ENCODE assay signal across 16 cellular contexts in the genomic region with DNA sequence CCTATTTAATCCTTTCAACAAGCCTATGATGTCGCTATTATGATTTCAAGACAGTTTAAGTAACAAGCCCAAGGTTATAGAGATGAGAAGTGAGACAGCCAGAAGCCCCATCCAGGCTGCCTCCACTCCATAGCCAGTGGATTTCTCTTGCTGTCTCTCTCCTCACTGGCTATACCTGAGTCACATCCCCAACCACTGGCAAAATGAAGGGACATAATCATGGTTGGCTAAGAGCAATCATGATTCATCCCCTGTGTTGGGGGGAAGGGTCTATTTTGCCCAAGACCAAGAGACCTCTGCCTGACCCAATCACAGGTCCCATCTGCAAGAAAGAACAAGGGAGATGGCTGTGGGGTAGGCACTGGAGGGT.
A peak's percentile ranks its signal among the peaks of the same experiment; 100 is the strongest.
DNase-seq lines count a peak whose midpoint lies in the region; ATAC-seq and TF ChIP-seq lines count a peak whose summit lies in the region.
"Had no signal": no experiment of that assay in that cellular context is flagged by ENCODE, and none has a peak within 500 bp of the region (broad histone marks: within the 10 kb centered on the region; RNA-seq: fewer than 3 reads in every experiment).

No MANE protein-coding gene starts in this region.

- no peaks in the 10 kb centered on the region for H3K27me3 ChIP-seq in CD4-positive, alpha-beta memory T cell (ENCODE audit: insufficient read depth, low read length)
- no peaks in the 10 kb centered on the region for H3K27me3 ChIP-seq in RWPE2 (ENCODE audit: insufficient read depth, poor library complexity, severe bottlenecking)
- no peaks in the 10 kb centered on the region for H3K27me3 ChIP-seq in left lung
- H3K27me3 ChIP-seq: sigmoid colon had no signal

- TF ChIP-seq CTCF in RWPE2 (IDR thresholded peaks at IDR 0.05; ENCODE audit: poor library complexity, severe bottlenecking) (no peak), left lung (IDR thresholded peaks at IDR 0.05) (no peak)

- peaks cover 78% of the 10 kb centered on the region for H3K4me1 ChIP-seq in CD4-positive, alpha-beta memory T cell (ENCODE audit: insufficient read depth, low read length)
- peaks cover 7% of the 10 kb centered on the region for H3K4me1 ChIP-seq in RWPE2 (ENCODE audit: insufficient read depth, poor library complexity, severe bottlenecking)
- H3K4me1 ChIP-seq in left lung: peaks cover 0 to 7% of the 10 kb centered on the region in 2 donors

- no peaks in the 10 kb centered on the region for H3K9me3 ChIP-seq in CD4-positive, alpha-beta memory T cell (ENCODE audit: control insufficient read depth in 1 of 2, low read length in 2 of 2)
- H3K9me3 ChIP-seq in RWPE2 (ENCODE audit: severe bottlenecking): no peaks in the 10 kb centered on the region
- H3K9me3 ChIP-seq in left lung: no peaks in the 10 kb centered on the region
- H3K9me3 ChIP-seq: sigmoid colon had no signal

- H3K4me3 Mint-ChIP-seq in activated CD4-positive, alpha-beta T cell treated with anti-CD3 and anti-CD28 coated beads, Interleukin-2, amount 10 ng/mL, durations not matched to agents 7 days and 5 days: no peak overlapping the region
- no peak overlapping the region for H3K4me3 Mint-ChIP-seq in activated CD4-positive, alpha-beta T cell treated with anti-CD3 and anti-CD28 coated beads, Interleukin-2, amount 10 ng/mL, durations not matched to agents 24 days and 14 days
- peak overlapping the region in 5 of 8 donors; percentile 17 to 77 (median 32) for H3K4me3 Mint-ChIP-seq in CD4-positive, alpha-beta memory T cell
- H3K4me3 Mint-ChIP-seq in immature natural killer cell: no peak overlapping the region

- no peak overlapping the region for H3K4me3 ChIP-seq in CD4-positive, alpha-beta memory T cell (ENCODE audit: low read length in 2 of 2)
- H3K4me3 ChIP-seq in RWPE2 (ENCODE audit: severe bottlenecking) (no peak overlapping the region), left lung (no peak overlapping the region)
- H3K4me3 ChIP-seq: K562, sigmoid colon had no signal

- DNase-seq in activated CD4-positive, alpha-beta T cell treated with anti-CD3 and anti-CD28 coated beads, Interleukin-2, amount 10 ng/mL, durations not matched to agents 7 days and 5 days: no peak
- no peak for DNase-seq in activated CD4-positive, alpha-beta T cell treated with anti-CD3 and anti-CD28 coated beads, Interleukin-2, amount 10 ng/mL, durations not matched to agents 24 days and 14 days
- DNase-seq in CD4-positive, alpha-beta memory T cell: no peak
- DNase-seq in RWPE2 (ENCODE audit: low spot score): no peak
- no peak for DNase-seq in immature natural killer cell
- no peak for DNase-seq in NCI-H526 treated with DMSO at 0.1 percent for 48 hours (lab: John Stamatoyannopoulos, UW)
- DNase-seq in left lung: no peak
- DNase-seq: activated CD4-positive, alpha-beta T cell treated with anti-CD3 and anti-CD28 coated beads, Interleukin-2, amount 50 U/mL, for 48 hours; activated effector memory CD4-positive, alpha-beta T cell treated with Interleukin-2 at 50 U/mL for 16 hours; left cardiac atrium; NCI-H1105; NCI-H2107; sigmoid colon; stimulated activated CD4-positive, alpha-beta T cell treated with anti-CD3 and anti-CD28 coated beads, Interleukin-1b, Interleukin-23, amount 100 ng/mL, for 48 hours had no signal

- H3K9me3 Mint-ChIP-seq in activated CD4-positive, alpha-beta T cell treated with anti-CD3 and anti-CD28 coated beads, Interleukin-2, amount 10 ng/mL, durations not matched to agents 7 days and 5 days: peaks cover 8% of the 10 kb centered on the region
- H3K9me3 Mint-ChIP-seq in activated CD4-positive, alpha-beta T cell treated with anti-CD3 and anti-CD28 coated beads, Interleukin-2, amount 10 ng/mL, durations not matched to agents 24 days and 14 days: no peaks in the 10 kb centered on the region
- H3K9me3 Mint-ChIP-seq in CD4-positive, alpha-beta memory T cell: peaks cover 0 to 3% (median 0%) of the 10 kb centered on the region in 8 donors
- H3K9me3 Mint-ChIP-seq in immature natural killer cell: no peaks in the 10 kb centered on the region

- no peaks in the 10 kb centered on the region for H3K36me3 ChIP-seq in CD4-positive, alpha-beta memory T cell (ENCODE audit: insufficient read depth, low read length)
- no peaks in the 10 kb centered on the region for H3K36me3 ChIP-seq in RWPE2 (ENCODE audit: low read depth)
- H3K36me3 ChIP-seq in left lung: no peaks in the 10 kb centered on the region
- H3K36me3 ChIP-seq: sigmoid colon had no signal

- peak overlapping the region; percentile 20 for H3K27ac ChIP-seq in CD4-positive, alpha-beta memory T cell (ENCODE audit: low read depth, low read length)
- H3K27ac ChIP-seq in RWPE2 (ENCODE audit: poor library complexity, severe bottlenecking) (no peak overlapping the region), left lung (no peak overlapping the region)
- H3K27ac ChIP-seq: sigmoid colon had no signal

- CTCF ChIA-PET in activated CD4-positive, alpha-beta T cell treated with anti-CD3 and anti-CD28 coated beads, Interleukin-2, amount 10 ng/mL, durations not matched to agents 7 days and 5 days (lab: Charles Lee): interaction anchor here (1.0 kb wide), 2 partner anchors 10 to 28 kb away, joined by 3 to 4 read pairs; no protein-coding TSS in a partner anchor
- CTCF ChIA-PET in CD4-positive, alpha-beta memory T cell (lab: Charles Lee; ENCODE audit: partially characterized antibody): no interaction called here

- peak overlapping the region; percentile 71 for H3K27ac Mint-ChIP-seq in activated CD4-positive, alpha-beta T cell treated with anti-CD3 and anti-CD28 coated beads, Interleukin-2, amount 10 ng/mL, durations not matched to agents 7 days and 5 days
- no peak overlapping the region for H3K27ac Mint-ChIP-seq in activated CD4-positive, alpha-beta T cell treated with anti-CD3 and anti-CD28 coated beads, Interleukin-2, amount 10 ng/mL, durations not matched to agents 24 days and 14 days
- peak overlapping the region; percentile 86 to 98 (median 96) for H3K27ac Mint-ChIP-seq in CD4-positive, alpha-beta memory T cell
- peak overlapping the region in 5 of 6 donors; percentile 18 to 86 (median 54) for H3K27ac Mint-ChIP-seq in immature natural killer cell

- peaks cover 18% of the 10 kb centered on the region for H3K36me3 Mint-ChIP-seq in activated CD4-positive, alpha-beta T cell treated with anti-CD3 and anti-CD28 coated beads, Interleukin-2, amount 10 ng/mL, durations not matched to agents 7 days and 5 days (ENCODE audit: low read depth)
- H3K36me3 Mint-ChIP-seq in activated CD4-positive, alpha-beta T cell treated with anti-CD3 and anti-CD28 coated beads, Interleukin-2, amount 10 ng/mL, durations not matched to agents 24 days and 14 days (ENCODE audit: low read depth): peaks cover under 1% of the 10 kb centered on the region
- peaks cover under 1 to 8% of the 10 kb centered on the region in 2 donors for H3K36me3 Mint-ChIP-seq in CD4-positive, alpha-beta memory T cell
- H3K36me3 Mint-ChIP-seq in immature natural killer cell: peaks cover 0 to under 1% (median 0%) of the 10 kb centered on the region in 3 donors

- H3K4me1 Mint-ChIP-seq in activated CD4-positive, alpha-beta T cell treated with anti-CD3 and anti-CD28 coated beads, Interleukin-2, amount 10 ng/mL, durations not matched to agents 7 days and 5 days: peaks cover 61% of the 10 kb centered on the region
- H3K4me1 Mint-ChIP-seq in activated CD4-positive, alpha-beta T cell treated with anti-CD3 and anti-CD28 coated beads, Interleukin-2, amount 10 ng/mL, durations not matched to agents 24 days and 14 days: peaks cover 58% of the 10 kb centered on the region
- H3K4me1 Mint-ChIP-seq in CD4-positive, alpha-beta memory T cell: peaks cover 65 to 84% (median 76%) of the 10 kb centered on the region in 4 donors
- peaks cover 45 to 53% of the 10 kb centered on the region in 2 donors for H3K4me1 Mint-ChIP-seq in immature natural killer cell

- intact Hi-C loops in activated CD4-positive, alpha-beta T cell treated with anti-CD3 and anti-CD28 coated beads, Interleukin-2, amount 10 ng/mL, durations not matched to agents 24 days and 14 days (cut with micrococcal nuclease): loop anchor here (10.0 kb wide), 2 partner anchors 211 to 459 kb away; no protein-coding TSS in a partner anchor
- intact Hi-C loops in CD4-positive, alpha-beta memory T cell (cut with micrococcal nuclease): no loop called here
- intact Hi-C loops in left lung (cut with DNase I): no loop called here

- POLR2A ChIA-PET in activated CD4-positive, alpha-beta T cell treated with anti-CD3 and anti-CD28 coated beads, Interleukin-2, amount 10 ng/mL, durations not matched to agents 7 days and 5 days (lab: Charles Lee): no interaction called here
- POLR2A ChIA-PET in CD4-positive, alpha-beta memory T cell (lab: Charles Lee; ENCODE audit: partially characterized antibody): interaction anchor here (7.3 kb wide), 1 partner anchor 16 kb away, joined by 97 read pairs; no protein-coding TSS in a partner anchor

- peak; percentile 36; the same call in 1 of the 3 replicates for ATAC-seq in RWPE2 (ENCODE audit: low read depth)
- no peak for ATAC-seq in HG03196 (IDR thresholded peaks at IDR 0.05; ENCODE audit: unreplicated experiment)
- ATAC-seq in left lung: no peak
- ATAC-seq: K562, left cardiac atrium had no signal

- H3K27me3 Mint-ChIP-seq in activated CD4-positive, alpha-beta T cell treated with anti-CD3 and anti-CD28 coated beads, Interleukin-2, amount 10 ng/mL, durations not matched to agents 7 days and 5 days: no peaks in the 10 kb centered on the region
- no peaks in the 10 kb centered on the region for H3K27me3 Mint-ChIP-seq in activated CD4-positive, alpha-beta T cell treated with anti-CD3 and anti-CD28 coated beads, Interleukin-2, amount 10 ng/mL, durations not matched to agents 24 days and 14 days
- no peaks in the 10 kb centered on the region for H3K27me3 Mint-ChIP-seq in CD4-positive, alpha-beta memory T cell
- peaks cover 2 to 8% (median 5%) of the 10 kb centered on the region in 3 donors for H3K27me3 Mint-ChIP-seq in immature natural killer cell (ENCODE audit: low read depth in 3 of 3)

Comparison
In these comparisons a context has a peak if more than half of its experiments do, and no peak if none do; other contexts are left out.
1. H3K4me3 Mint-ChIP-seq: peak in CD4-positive, alpha-beta memory T cell (5 of 8); none in activated CD4-positive, alpha-beta T cell treated with anti-CD3 and anti-CD28 coated beads, Interleukin-2, amount 10 ng/mL, durations not matched to agents 7 days and 5 days (single experiment), activated CD4-positive, alpha-beta T cell treated with anti-CD3 and anti-CD28 coated beads, Interleukin-2, amount 10 ng/mL, durations not matched to agents 24 days and 14 days (single experiment) and immature natural killer cell (0 of 5).